ENCODE assay signal across 7 cellular contexts in genomic region chr7:74206052-74206451, GRCh38. TPM values are rescaled to one million over a fixed set of nuclear protein-coding genes. Genes with fewer than 3 reads are reported as not detected.
DNase-seq lines count a peak whose midpoint lies in the region; ATAC-seq and TF ChIP-seq lines count a peak whose summit lies in the region.
"Not testable (repeated sequence)": the region's sequence is repeated elsewhere in the genome, so short reads cannot be mapped to it uniquely, and the experiment has no call there.

No MANE protein-coding gene starts in this region.

- not testable (repeated sequence) for ATAC-seq in DND-41 (ENCODE audit: insufficient read depth, low read depth); effector memory CD8-positive, alpha-beta T cell (replicated peaks); natural killer cell treated with Interleukin-12 subunit alpha and Interleukin-12 subunit beta and Interleukin-15 and Interleukin-18, amount 100 ng/mL, for 72 hours; stimulated activated effector memory CD8-positive, alpha-beta T cell treated with anti-CD3 and anti-CD28 coated beads, Interleukin-12 subunit alpha, Interleukin-12 subunit beta, amount 100 ng/mL, for 72 hours

- not testable (repeated sequence) for H3K9me2 ChIP-seq in Loucy (replicated peaks; ENCODE audit: low read depth, low read length); SK-N-SH

- H3K4me1 Mint-ChIP-seq in activated naive CD4-positive, alpha-beta T cell treated with anti-CD3 and anti-CD28 coated beads, Interleukin-2, amount 10 ng/mL, durations not matched to agents 7 days and 5 days, result peaks cover 39% of the 10 kb centered on the region
- peaks cover 21% of the 10 kb centered on the region in 2 donors for H3K4me1 Mint-ChIP-seq in effector memory CD8-positive, alpha-beta T cell (ENCODE audit: low read depth in 2 of 2)
- peaks cover 33 to 35% of the 10 kb centered on the region in 2 donors for H3K4me1 Mint-ChIP-seq in natural killer cell treated with Interleukin-12 subunit alpha and Interleukin-12 subunit beta and Interleukin-15 and Interleukin-18, amount 100 ng/mL, for 72 hours (ENCODE audit: low read depth in 2 of 2)
- H3K4me1 Mint-ChIP-seq in stimulated activated effector memory CD8-positive, alpha-beta T cell treated with anti-CD3 and anti-CD28 coated beads, Interleukin-12 subunit alpha, Interleukin-12 subunit beta, amount 100 ng/mL, for 72 hours, result peaks cover 20% of the 10 kb centered on the region

- not testable (repeated sequence) for H3K36me3 Mint-ChIP-seq in activated naive CD4-positive, alpha-beta T cell treated with anti-CD3 and anti-CD28 coated beads, Interleukin-2, amount 10 ng/mL, durations not matched to agents 7 days and 5 days; natural killer cell treated with Interleukin-12 subunit alpha and Interleukin-12 subunit beta and Interleukin-15 and Interleukin-18, amount 100 ng/mL, for 72 hours
- H3K36me3 Mint-ChIP-seq in effector memory CD8-positive, alpha-beta T cell (ENCODE audit: insufficient read depth), result peaks cover 16% of the 10 kb centered on the region
- H3K36me3 Mint-ChIP-seq in stimulated activated effector memory CD8-positive, alpha-beta T cell treated with anti-CD3 and anti-CD28 coated beads, Interleukin-12 subunit alpha, Interleukin-12 subunit beta, amount 100 ng/mL, for 72 hours, result peaks cover 12% of the 10 kb centered on the region

- TF ChIP-seq EP300 in SK-N-SH (IDR thresholded peaks at IDR 0.05; ENCODE audit: borderline replicate concordance in 1 of 2, low read depth in 1 of 2, low read length in 1 of 2), result not testable (repeated sequence)

- peak overlapping the region; percentile 71 for H3K27ac ChIP-seq in DND-41 (ENCODE audit: low read length)
- H3K27ac ChIP-seq in SK-N-SH (ENCODE audit: low read depth in 2 of 2, low read length in 1 of 2), result not testable (repeated sequence)

- not testable (repeated sequence) for DNase-seq in DND-41; SK-N-SH; effector memory CD8-positive, alpha-beta T cell; stimulated activated effector memory CD8-positive, alpha-beta T cell treated with anti-CD3 and anti-CD28 coated beads, Interleukin-12 subunit alpha, Interleukin-12 subunit beta, amount 100 ng/mL, for 72 hours (ENCODE audit: low spot score in 2 of 2)
- DNase-seq in activated naive CD4-positive, alpha-beta T cell treated with anti-CD3 and anti-CD28 coated beads, Interleukin-2, amount 10 ng/mL, durations not matched to agents 7 days and 5 days, result peak; percentile 12
- DNase-seq in natural killer cell treated with Interleukin-12 subunit alpha and Interleukin-12 subunit beta and Interleukin-15 and Interleukin-18, amount 100 ng/mL, for 72 hours (ENCODE audit: low spot score), result peak; percentile 34

- TF ChIP-seq CTCF in DND-41 (IDR thresholded peaks at IDR 0.05; ENCODE audit: borderline replicate concordance, extremely low read depth, low read length, poor library complexity, severe bottlenecking); Loucy (conservative IDR thresholded peaks at IDR 0.05; ENCODE audit: low read length); SK-N-SH (IDR thresholded peaks at IDR 0.05): not testable (repeated sequence)

- H3K27ac Mint-ChIP-seq in activated naive CD4-positive, alpha-beta T cell treated with anti-CD3 and anti-CD28 coated beads, Interleukin-2, amount 10 ng/mL, durations not matched to agents 7 days and 5 days; effector memory CD8-positive, alpha-beta T cell; stimulated activated effector memory CD8-positive, alpha-beta T cell treated with anti-CD3 and anti-CD28 coated beads, Interleukin-12 subunit alpha, Interleukin-12 subunit beta, amount 100 ng/mL, for 72 hours: not testable (repeated sequence)
- H3K27ac Mint-ChIP-seq in natural killer cell treated with Interleukin-12 subunit alpha and Interleukin-12 subunit beta and Interleukin-15 and Interleukin-18, amount 100 ng/mL, for 72 hours, result peak overlapping the region in 1 of 2 donors; percentile 88

- not testable (repeated sequence) for TF ChIP-seq RAD21 in SK-N-SH (IDR thresholded peaks at IDR 0.05; ENCODE audit: low read length)

- H3K4me2 ChIP-seq in DND-41 (ENCODE audit: insufficient read depth, low read length) (peak overlapping the region; percentile 82), SK-N-SH (0 out of 2 replicates have a peak overlapping the region, but pooled peaks have one; percentile 38)
- H3K4me2 ChIP-seq in Loucy (ENCODE audit: low read depth, low read length, poor library complexity, severe bottlenecking), result not testable (repeated sequence)

- H2AFZ ChIP-seq in DND-41 (ENCODE audit: low read depth, low read length) (peak overlapping the region; percentile 94; the same call in 1 of the 2 replicates), Loucy (ENCODE audit: low read length) (0 out of 2 replicates have a peak overlapping the region, but pooled peaks have one; percentile 80)
- H2AFZ ChIP-seq in SK-N-SH (ENCODE audit: low read depth), result not testable (repeated sequence)

- not testable (repeated sequence) for H3F3A ChIP-seq in Loucy (ENCODE audit: low read depth)
- peaks cover 25% of the 10 kb centered on the region for H3F3A ChIP-seq in SK-N-SH (replicated peaks; ENCODE audit: insufficient read depth)

- peak overlapping the region; percentile 40 for H3K9ac ChIP-seq in DND-41 (ENCODE audit: low read depth, low read length)
- not testable (repeated sequence) for H3K9ac ChIP-seq in Loucy (ENCODE audit: low read depth, low read length, poor library complexity, severe bottlenecking); SK-N-SH

- not testable (repeated sequence) for H3K27me3 ChIP-seq in DND-41 (ENCODE audit: insufficient read depth, low read length, poor library complexity); Loucy (ENCODE audit: insufficient read depth, low read length, poor library complexity, severe bottlenecking); SK-N-SH (ENCODE audit: insufficient read depth)

- not testable (repeated sequence) for H3K4me3 Mint-ChIP-seq in activated naive CD4-positive, alpha-beta T cell treated with anti-CD3 and anti-CD28 coated beads, Interleukin-2, amount 10 ng/mL, durations not matched to agents 7 days and 5 days
- peak overlapping the region; percentile 60 to 73 for H3K4me3 Mint-ChIP-seq in effector memory CD8-positive, alpha-beta T cell
- H3K4me3 Mint-ChIP-seq in natural killer cell treated with Interleukin-12 subunit alpha and Interleukin-12 subunit beta and Interleukin-15 and Interleukin-18, amount 100 ng/mL, for 72 hours, result peak overlapping the region; percentile 20
- peak overlapping the region; percentile 47 for H3K4me3 Mint-ChIP-seq in stimulated activated effector memory CD8-positive, alpha-beta T cell treated with anti-CD3 and anti-CD28 coated beads, Interleukin-12 subunit alpha, Interleukin-12 subunit beta, amount 100 ng/mL, for 72 hours

- POLR2A ChIA-PET in SK-N-SH (lab: Yijun Ruan, JAX), result interaction anchor here (0.6 to 1.2 kb wide), 5 partner anchors 32 to 195 kb away, joined by 3 to 6 read pairs (median 4); partner anchors contain the start of gene EIF4H

- not testable (repeated sequence) for H3K79me2 ChIP-seq in DND-41 (ENCODE audit: insufficient read depth, low read length); SK-N-SH (ENCODE audit: insufficient read depth)
- peaks cover 12% of the 10 kb centered on the region for H3K79me2 ChIP-seq in Loucy (ENCODE audit: insufficient read depth, low read length)

- not testable (repeated sequence) for H3K9me3 Mint-ChIP-seq in activated naive CD4-positive, alpha-beta T cell treated with anti-CD3 and anti-CD28 coated beads, Interleukin-2, amount 10 ng/mL, durations not matched to agents 7 days and 5 days; effector memory CD8-positive, alpha-beta T cell; natural killer cell treated with Interleukin-12 subunit alpha and Interleukin-12 subunit beta and Interleukin-15 and Interleukin-18, amount 100 ng/mL, for 72 hours; stimulated activated effector memory CD8-positive, alpha-beta T cell treated with anti-CD3 and anti-CD28 coated beads, Interleukin-12 subunit alpha, Interleukin-12 subunit beta, amount 100 ng/mL, for 72 hours

- not testable (repeated sequence) for H3K36me3 ChIP-seq in DND-41 (ENCODE audit: insufficient read depth, low read length); Loucy (ENCODE audit: insufficient read depth, low read length); SK-N-SH (replicated peaks in 1 of 2; ENCODE audit: control insufficient read depth in 1 of 2, insufficient read depth in 2 of 2, low read length in 1 of 2)

- CTCF ChIA-PET in SK-N-SH (lab: Yijun Ruan, JAX), result interaction anchor here (0.6 to 17.9 kb wide), 109 partner anchors 8 to 610 kb away, joined by 3 to 537 read pairs (median 4); partner anchors contain the start of genes ABHD11, CLIP2, LIMK1 and RFC2
- CTCF ChIA-PET in activated naive CD4-positive, alpha-beta T cell treated with anti-CD3 and anti-CD28 coated beads, Interleukin-2, amount 10 ng/mL, durations not matched to agents 7 days and 5 days (lab: Charles Lee), result interaction anchor here (0.5 to 8.1 kb wide), 33 partner anchors 8 to 204 kb away, joined by 3 to 145 read pairs (median 5); no protein-coding TSS in a partner anchor

- H3K4me1 ChIP-seq in DND-41 (ENCODE audit: insufficient read depth, low read length), result peaks cover 35% of the 10 kb centered on the region
- H3K4me1 ChIP-seq in Loucy (ENCODE audit: insufficient read depth, low read length, poor library complexity, severe bottlenecking), result peaks cover 13% of the 10 kb centered on the region
- H3K4me1 ChIP-seq in SK-N-SH (ENCODE audit: control insufficient read depth in 1 of 2, insufficient read depth in 2 of 2, low read depth in 1 of 2, low read length in 1 of 2), result not testable (repeated sequence)

- H3K27me3 Mint-ChIP-seq in activated naive CD4-positive, alpha-beta T cell treated with anti-CD3 and anti-CD28 coated beads, Interleukin-2, amount 10 ng/mL, durations not matched to agents 7 days and 5 days, result peaks cover 23% of the 10 kb centered on the region
- not testable (repeated sequence) for H3K27me3 Mint-ChIP-seq in effector memory CD8-positive, alpha-beta T cell; natural killer cell treated with Interleukin-12 subunit alpha and Interleukin-12 subunit beta and Interleukin-15 and Interleukin-18, amount 100 ng/mL, for 72 hours

- H4K20me1 ChIP-seq in DND-41 (ENCODE audit: insufficient read depth, low read length); Loucy (ENCODE audit: insufficient read depth, low read length, poor library complexity, severe bottlenecking); SK-N-SH (ENCODE audit: insufficient read depth): not testable (repeated sequence)

- not testable (repeated sequence) for H3K9me3 ChIP-seq in DND-41 (ENCODE audit: insufficient read depth, low read length, severe bottlenecking); Loucy (ENCODE audit: insufficient read depth, low read depth, low read length); SK-N-SH

- not testable (repeated sequence) for H3K4me3 ChIP-seq in DND-41 (ENCODE audit: low read depth in 1 of 2, low read length in 2 of 2); Loucy (ENCODE audit: low read length, poor library complexity, severe bottlenecking); SK-N-SH (ENCODE audit: low read depth in 2 of 2, low read length in 1 of 2)

- WGBS in SK-N-SH (ENCODE audit: low lambda C conversion rate), result 74% methylated on average over 10 of the region's 10 CpGs

RNA-seq across cellular contexts. Expression of gene LAT2, which starts 3.8 kb away (rescaled TPM):
- 2.4 and 2.5 TPM in 2 replicates for polyA plus RNA-seq in SK-N-SH (2012; rRNA removed)
- polyA plus RNA-seq in SK-N-SH (2012; cell fraction: cytosol; rRNA removed), result 1.2 and 2.4 TPM in 2 replicates
- polyA plus RNA-seq in SK-N-SH (2012; cell fraction: nucleus; rRNA removed), result 4.7 and 5.1 TPM in 2 replicates
- total RNA-seq in natural killer cell treated with Interleukin-12 subunit alpha and Interleukin-12 subunit beta and Interleukin-15 and Interleukin-18, amount 100 ng/mL, for 72 hours, result 100 to 1,000 TPM in 1 of 2 donors, 10 to 100 TPM in 1; 78.0 to 161 TPM

RNA-seq across cellular contexts. Expression of gene EIF4H, which starts 31.9 kb away (rescaled TPM):
- 443 and 468 TPM in 2 replicates for polyA plus RNA-seq in SK-N-SH (2012; rRNA removed)
- polyA plus RNA-seq in SK-N-SH (2012; cell fraction: cytosol; rRNA removed), result 373 and 432 TPM in 2 replicates
- polyA plus RNA-seq in SK-N-SH (2012; cell fraction: nucleus; rRNA removed), result 258 and 306 TPM in 2 replicates
- total RNA-seq in natural killer cell treated with Interleukin-12 subunit alpha and Interleukin-12 subunit beta and Interleukin-15 and Interleukin-18, amount 100 ng/mL, for 72 hours, result 100 to 1,000 TPM; 344 to 347 TPM

RNA-seq across cellular contexts. Expression of gene RFC2, which starts 48.1 kb away (rescaled TPM):
- 31.2 and 36.1 TPM in 2 replicates for polyA plus RNA-seq in SK-N-SH (2012; rRNA removed)
- 28.8 and 34.3 TPM in 2 replicates for polyA plus RNA-seq in SK-N-SH (2012; cell fraction: cytosol; rRNA removed)
- polyA plus RNA-seq in SK-N-SH (2012; cell fraction: nucleus; rRNA removed), result 14.6 and 17.1 TPM in 2 replicates
- total RNA-seq in natural killer cell treated with Interleukin-12 subunit alpha and Interleukin-12 subunit beta and Interleukin-15 and Interleukin-18, amount 100 ng/mL, for 72 hours, result 10 to 100 TPM; 66.4 to 87.5 TPM
